Comparison of ENCODE assay signal across 8 cellular contexts in the genomic region with DNA sequence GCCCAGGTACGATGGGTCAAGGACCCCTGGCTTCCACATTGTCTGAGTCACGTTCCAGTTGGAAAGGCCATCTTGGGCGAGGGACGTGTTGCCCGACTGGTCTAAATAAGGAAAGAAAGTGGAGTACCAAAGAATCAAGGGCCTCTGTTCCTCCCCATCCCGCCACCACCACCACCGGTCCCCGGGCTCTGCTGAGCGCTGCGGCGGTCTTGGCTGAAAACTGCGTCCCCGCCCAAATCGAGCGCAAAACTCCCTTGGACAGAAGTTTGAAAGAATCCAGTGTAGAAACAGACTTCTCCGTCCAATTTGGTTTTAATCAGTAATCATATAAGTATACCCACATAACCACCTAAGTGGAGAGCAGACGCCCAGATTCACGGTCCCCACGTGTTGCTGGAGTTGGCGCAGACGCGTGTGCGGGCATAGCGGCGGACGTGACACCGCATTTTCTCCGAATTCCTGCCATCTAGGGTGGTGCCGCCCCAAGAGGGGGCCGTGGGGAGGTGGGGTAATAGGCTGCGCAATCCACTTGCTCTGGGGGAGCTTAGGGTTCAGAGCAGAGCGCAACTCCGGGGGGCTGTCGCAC.
DNase-seq lines count a peak whose midpoint lies in the region; ATAC-seq, FAIRE-seq and TF ChIP-seq lines count a peak whose summit lies in the region.

No MANE protein-coding gene starts in this region.

- CTCF ChIA-PET in H1 (lab: Charles Lee; ENCODE audit: partially characterized antibody): interaction anchor here (0.9 kb wide), 2 partner anchors 118 to 142 kb away, joined by 3 read pairs; no protein-coding TSS in a partner anchor

- DNase-seq in H1 (ENCODE audit: low read depth in 1 of 2, low spot score in 2 of 2): peak in 1 of 2 experiments; percentile 67
- DNase-seq in trophoblast cell: peak in 1 of 2 donors; percentile 9
- no peak for DNase-seq in activated CD4-positive, CD25-positive, alpha-beta regulatory T cell (lab: John Stamatoyannopoulos, UW)
- DNase-seq in NCI-H2107 (lab: John Stamatoyannopoulos, UW): no peak

- H3K27ac ChIP-seq in OCI-LY1 (ENCODE audit: low read depth, low read length, poor library complexity, severe bottlenecking) (no peak overlapping the region), H1 (ENCODE audit: low read depth, low read length) (no peak overlapping the region), trophoblast cell (ENCODE audit: low read depth, low read length) (no peak overlapping the region)

- H2BK12ac ChIP-seq in H1 (ENCODE audit: low read depth, low read length): peak overlapping the region; percentile 96; the same call in 1 of the 2 replicates
- no peak overlapping the region for H2BK12ac ChIP-seq in trophoblast cell (ENCODE audit: low read length)

- TF ChIP-seq EP300 in H1 (IDR thresholded peaks at IDR 0.05; ENCODE audit: borderline replicate concordance in 1 of 2, low read depth in 2 of 2, low read length in 2 of 2): no peak

- H2AK5ac ChIP-seq in H1 (ENCODE audit: low read depth, low read length) (no peak overlapping the region), trophoblast cell (ENCODE audit: low read length) (no peak overlapping the region)

- H3K23me2 ChIP-seq in H1 (ENCODE audit: low read depth, low read length): peaks cover 48% of the 10 kb centered on the region

- no peak for FAIRE-seq in H1 (lab: Jason Lieb, UNC)

- 0 out of 2 replicates have a peak overlapping the region, but pooled peaks have one; percentile 48 for H2BK20ac ChIP-seq in H1 (ENCODE audit: low read length)

- WGBS in H1 (ENCODE audit: extremely low coverage in 1 of 2, insufficient coverage in 1 of 2, insufficient read length in 1 of 2, insufficient replicate concordance in 2 of 2, low coverage in 1 of 2, low lambda C conversion rate in 2 of 2, missing lambda C conversion rate in 1 of 2), 2 experiments: 3% methylated on average over 34 of the region's 34 CpGs; no CpG with 5 or more reads in 1 of the 2 experiments
- WGBS in trophoblast cell (ENCODE audit: extremely low coverage, insufficient coverage, insufficient read length): no CpG with 5 or more reads among the region's 34 CpGs

- H3K4ac ChIP-seq in H1 (replicated peaks; ENCODE audit: insufficient read length, low read depth, low read length) (no peak overlapping the region), trophoblast cell (ENCODE audit: low read depth, low read length) (no peak overlapping the region)

- no peak overlapping the region for H3K56ac ChIP-seq in H1 (replicated peaks; ENCODE audit: insufficient read length, low read depth, low read length)

- H2BK120ac ChIP-seq in H1 (replicated peaks; ENCODE audit: low read depth, low read length): no peak overlapping the region
- no peak overlapping the region for H2BK120ac ChIP-seq in trophoblast cell (ENCODE audit: insufficient read depth, low read length, poor library complexity)

- H3K79me2 ChIP-seq in OCI-LY1 (ENCODE audit: insufficient read depth, low read length): no peaks in the 10 kb centered on the region
- no peaks in the 10 kb centered on the region for H3K79me2 ChIP-seq in H1 (ENCODE audit: control insufficient read depth in 1 of 2, insufficient read depth in 2 of 2, low read length in 2 of 2)
- no peaks in the 10 kb centered on the region for H3K79me2 ChIP-seq in trophoblast cell (ENCODE audit: control insufficient read depth, insufficient read depth, low read length, poor library complexity)

- no peaks in the 10 kb centered on the region for H4K20me1 ChIP-seq in OCI-LY1 (ENCODE audit: insufficient read depth, low read length)
- no peaks in the 10 kb centered on the region for H4K20me1 ChIP-seq in H1 (replicated peaks in 1 of 2; ENCODE audit: control insufficient read depth in 1 of 2, insufficient read depth in 2 of 2, low read length in 2 of 2)

- H3K14ac ChIP-seq in H1 (ENCODE audit: insufficient read length): no peak overlapping the region
- no peak overlapping the region for H3K14ac ChIP-seq in trophoblast cell (ENCODE audit: low read length)

- H2AFZ ChIP-seq in OCI-LY1 (ENCODE audit: low read length): no peak overlapping the region
- peak overlapping the region; percentile 28; the same call in 1 of the 2 replicates for H2AFZ ChIP-seq in H1 (ENCODE audit: low read length)
- H2AFZ ChIP-seq in trophoblast cell (ENCODE audit: insufficient read depth, low read length, poor library complexity): no peak overlapping the region

- peak overlapping the region; percentile 86 for H3K18ac ChIP-seq in H1 (ENCODE audit: extremely low read depth, low read length)
- H3K18ac ChIP-seq in trophoblast cell (ENCODE audit: low read length): no peak overlapping the region

- H4K91ac ChIP-seq in H1 (replicated peaks; ENCODE audit: insufficient read length, low read length) (peak overlapping the region; percentile 8), trophoblast cell (ENCODE audit: low read depth, low read length) (no peak overlapping the region)

- no peaks in the 10 kb centered on the region for H3K9me2 ChIP-seq in OCI-LY1 (ENCODE audit: low read depth, low read length)

- H3K4me1 ChIP-seq in ES-I3 (ENCODE audit: insufficient read depth, low read length): peaks cover 7% of the 10 kb centered on the region; the same call in 1 of the 2 replicates
- H3K4me1 ChIP-seq in OCI-LY1 (ENCODE audit: insufficient read depth, low read length, severe bottlenecking): peaks cover 12% of the 10 kb centered on the region
- peaks cover 0 to 31% (median 17%) of the 10 kb centered on the region in 4 experiments; a peak in 6 of 7 replicates for H3K4me1 ChIP-seq in H1 (replicated peaks in 1 of 4; ENCODE audit: control insufficient read depth in 3 of 4, insufficient read depth in 4 of 4, low read length in 3 of 4)
- peaks cover 20 to 29% of the 10 kb centered on the region in 2 experiments for H3K4me1 ChIP-seq in trophoblast cell (ENCODE audit: control insufficient read depth in 1 of 2, insufficient read depth in 2 of 2, low read length in 2 of 2)

- H4K8ac ChIP-seq in H1 (ENCODE audit: extremely low read depth, insufficient read depth, low read length) (peak overlapping the region; percentile 39), trophoblast cell (ENCODE audit: low read depth, low read length) (no peak overlapping the region)

- no peak for TF ChIP-seq RAD21 in H1 (IDR thresholded peaks at IDR 0.05 in 1 of 2, conservative IDR thresholded peaks at IDR 0.05 in 1 of 2; ENCODE audit: low read depth in 2 of 2, low read length in 2 of 2)

- peak overlapping the region; percentile 57 for H3K4me3 ChIP-seq in OCI-LY1 (ENCODE audit: low read depth, low read length, poor library complexity, severe bottlenecking)
- H3K4me3 ChIP-seq in H1 (ENCODE audit: extremely low read depth in 1 of 4, insufficient read depth in 2 of 4, low read depth in 3 of 4, low read length in 4 of 4): peak overlapping the region; percentile 48 to 75 (median 65)
- H3K4me3 ChIP-seq in trophoblast cell (ENCODE audit: low read depth, low read length): peak overlapping the region; percentile 62

- H4K5ac ChIP-seq in H1 (ENCODE audit: insufficient read length, low read depth, low read length): no peak overlapping the region

- H3K23ac ChIP-seq in H1 (ENCODE audit: insufficient read length) (no peak overlapping the region), trophoblast cell (ENCODE audit: low read length) (no peak overlapping the region)

- no peak for ATAC-seq in GM21447 (IDR thresholded peaks at IDR 0.05; ENCODE audit: unreplicated experiment)
- ATAC-seq in GM21717 (IDR thresholded peaks at IDR 0.05; ENCODE audit: unreplicated experiment): no peak

- H3K36me3 ChIP-seq in ES-I3 (ENCODE audit: insufficient read depth, low read length): no peaks in the 10 kb centered on the region
- H3K36me3 ChIP-seq in OCI-LY1 (ENCODE audit: insufficient read depth, low read length): no peaks in the 10 kb centered on the region
- H3K36me3 ChIP-seq in H1 (ENCODE audit: control insufficient read depth in 2 of 4, insufficient read depth in 4 of 4, low read length in 3 of 4): no peaks in the 10 kb centered on the region; a peak in 1 of 8 replicates
- no peaks in the 10 kb centered on the region for H3K36me3 ChIP-seq in trophoblast cell (ENCODE audit: control insufficient read depth in 1 of 2, insufficient read depth in 2 of 2, low read length in 2 of 2)

- H3K9ac ChIP-seq in ES-I3 (ENCODE audit: low read depth, low read length) (peak overlapping the region; percentile 79), OCI-LY1 (ENCODE audit: low read length) (no peak overlapping the region), H1 (replicated peaks in 1 of 4; ENCODE audit: extremely low read depth in 1 of 4, low read depth in 3 of 4, low read length in 3 of 4) (no peak overlapping the region), trophoblast cell (ENCODE audit: low read length) (no peak overlapping the region)

- H2BK15ac ChIP-seq in H1 (ENCODE audit: low read length): 0 out of 2 replicates have a peak overlapping the region, but pooled peaks have one; percentile 18

- H3K9me3 ChIP-seq in ES-I3 (ENCODE audit: control insufficient read depth, insufficient read depth, low read length) (no peaks in the 10 kb centered on the region; the same call in none of the 2 replicates), OCI-LY1 (ENCODE audit: low read length) (no peaks in the 10 kb centered on the region), H1 (ENCODE audit: insufficient read depth in 2 of 2, low read depth in 1 of 2, low read length in 1 of 2) (peaks cover 0 to 2% of the 10 kb centered on the region in 2 experiments; a peak in 2 of 4 replicates), trophoblast cell (ENCODE audit: insufficient read depth, low read depth, low read length) (peaks cover 3% of the 10 kb centered on the region)

- H4K12ac ChIP-seq in trophoblast cell (ENCODE audit: low read depth, low read length): no peak overlapping the region

- no peaks in the 10 kb centered on the region for H3F3A ChIP-seq in OCI-LY1 (ENCODE audit: insufficient read depth, low read length)

- H3K79me1 ChIP-seq in H1 (ENCODE audit: low read depth, low read length): no peaks in the 10 kb centered on the region
- peaks cover 4% of the 10 kb centered on the region for H3K79me1 ChIP-seq in trophoblast cell (ENCODE audit: low read length)

- peaks cover 6% of the 10 kb centered on the region; the same call in 1 of the 2 replicates for H3K27me3 ChIP-seq in OCI-LY1 (ENCODE audit: insufficient read depth, low read length)
- H3K27me3 ChIP-seq in H1 (replicated peaks in 1 of 4; ENCODE audit: control insufficient read depth in 3 of 4, extremely low read depth in 1 of 4, insufficient read depth in 3 of 4, low read length in 3 of 4): peaks cover 40 to 73% (median 67%) of the 10 kb centered on the region in 4 experiments
- peaks cover 57% of the 10 kb centered on the region for H3K27me3 ChIP-seq in trophoblast cell (ENCODE audit: insufficient read depth, low read length)

- peak overlapping the region; percentile 70; the same call in 1 of the 2 replicates for H3K4me2 ChIP-seq in OCI-LY1 (ENCODE audit: low read length)
- peak overlapping the region; percentile 91 to 100 for H3K4me2 ChIP-seq in H1 (ENCODE audit: insufficient read depth in 1 of 2, low read depth in 2 of 2, low read length in 2 of 2)
- H3K4me2 ChIP-seq in trophoblast cell (ENCODE audit: low read length): peak overlapping the region; percentile 76

- POLR2A ChIA-PET in H1 (lab: Charles Lee; ENCODE audit: partially characterized antibody): interaction anchor here (0.7 to 2.4 kb wide), 5 partner anchors 21 to 844 kb away, joined by 3 to 6 read pairs (median 4); no protein-coding TSS in a partner anchor

- H2BK5ac ChIP-seq in H1 (ENCODE audit: low read depth, low read length) (no peak overlapping the region), trophoblast cell (ENCODE audit: low read depth, low read length, poor library complexity) (no peak overlapping the region)

- no peak for TF ChIP-seq POLR2A in H1 (IDR thresholded peaks at IDR 0.05; ENCODE audit: control extremely low read depth in 1 of 2, low read depth in 2 of 2, low read length in 2 of 2)

- no peak for TF ChIP-seq CTCF in OCI-LY1 (IDR thresholded peaks at IDR 0.05; ENCODE audit: low read length)
- TF ChIP-seq CTCF in H1 (IDR thresholded peaks at IDR 0.05; ENCODE audit: control extremely low read depth in 1 of 3, insufficient read depth in 1 of 3, low read depth in 1 of 3, low read length in 3 of 3): no peak
